In genomic region chr21:42623684-42624083, GRCh38 we compare ENCODE assay signal across 19 cellular contexts. TPM values are rescaled to one million over a fixed set of nuclear protein-coding genes. Genes with fewer than 3 reads are reported as not detected.
DNase-seq lines count a peak whose midpoint lies in the region; TF ChIP-seq lines count a peak whose summit lies in the region.
"Had no signal": no experiment of that assay in that cellular context is flagged by ENCODE, and none has a peak within 500 bp of the region (broad histone marks: within the 10 kb centered on the region; RNA-seq: fewer than 3 reads in every experiment).

No MANE protein-coding gene starts in this region.

- TF ChIP-seq CTCF in VCaP (conservative IDR thresholded peaks at IDR 0.05) (no peak), nephron (IDR thresholded peaks at IDR 0.05; ENCODE audit: unreplicated experiment in 3 of 3) (no peak), spleen (IDR thresholded peaks at IDR 0.05 in 8 of 11, conservative IDR thresholded peaks at IDR 0.05 in 3 of 11) (no peak), MCF 10A (IDR thresholded peaks at IDR 0.05; ENCODE audit: unreplicated experiment) (no peak)

- H3K36me3 Mint-ChIP-seq in nephron (ENCODE audit: low read depth), result no peaks in the 10 kb centered on the region
- H3K36me3 Mint-ChIP-seq in MCF 10A (ENCODE audit: insufficient read depth, unreplicated experiment), result peaks cover 6% of the 10 kb centered on the region
- H3K36me3 Mint-ChIP-seq: CD4-positive, CD25-positive, alpha-beta regulatory T cell had no signal

- H3K27ac Mint-ChIP-seq in nephron (peak overlapping the region; percentile 54 to 94 (median 92)), MCF 10A (ENCODE audit: low read depth, unreplicated experiment) (no peak overlapping the region)

- peaks cover 0 to 69% (median 12%) of the 10 kb centered on the region in 7 donors for H3K27me3 ChIP-seq in spleen (replicated peaks in 1 of 7)

- DNase-seq in activated effector memory CD4-positive, alpha-beta T cell treated with anti-CD3 and anti-CD28 coated beads, Interleukin-2, amount 50 U/mL, for 16 hours, result peak; percentile 37
- DNase-seq in activated effector memory CD4-positive, alpha-beta T cell treated with Interleukin-2 at 50 U/mL for 16 hours, result no peak
- peak; percentile 21 for DNase-seq in spleen
- no peak for DNase-seq in MCF 10A (ENCODE audit: unreplicated experiment)
- DNase-seq in COLO829 (ENCODE audit: low spot score), result no peak
- no peak for DNase-seq in cerebellar nuclear complex (lab: John Stamatoyannopoulos, UW)
- DNase-seq: 8988T; CD4-positive, CD25-positive, alpha-beta regulatory T cell; DMS 273 treated with DMSO at 0.1 percent for 48 hours; H9; NCI-H1092; NCI-H1436; NCI-H187 treated with DMSO at 0.1 percent for 48 hours; NCI-H2227 treated with DMSO at 0.1 percent for 48 hours; NCI-H510A had no signal

- POLR2A ChIA-PET in MCF 10A (lab: Yijun Ruan, JAX), result interaction anchor here (0.6 kb wide), 1 partner anchor 62 kb away, joined by 3 read pairs; no protein-coding TSS in a partner anchor

- H3K9me3 Mint-ChIP-seq in nephron (no peaks in the 10 kb centered on the region), MCF 10A (ENCODE audit: unreplicated experiment) (no peaks in the 10 kb centered on the region)
- H3K9me3 Mint-ChIP-seq: CD4-positive, CD25-positive, alpha-beta regulatory T cell had no signal

- H3K4me3 Mint-ChIP-seq in nephron (no peak overlapping the region), MCF 10A (ENCODE audit: unreplicated experiment) (no peak overlapping the region)
- H3K4me3 Mint-ChIP-seq: H9 had no signal

- CTCF ChIA-PET in MCF 10A (lab: Yijun Ruan, JAX), result no interaction called here

- H3K36me3 ChIP-seq in spleen, result no peaks in the 10 kb centered on the region
- H3K36me3 ChIP-seq: SJSA1 had no signal

- H3K27ac ChIP-seq in VCaP (peak overlapping the region; percentile 81), spleen (no peak overlapping the region)
- H3K27ac ChIP-seq: HL-60, SJSA1 had no signal

- no peaks in the 10 kb centered on the region for H3K4me1 ChIP-seq in spleen

- TF ChIP-seq POLR2A in spleen (IDR thresholded peaks at IDR 0.05), result no peak

- H3K9me3 ChIP-seq in spleen, result no peaks in the 10 kb centered on the region
- H3K9me3 ChIP-seq: SJSA1 had no signal

- intact Hi-C loops in spleen (cut with DNase I; ENCODE audit: low total_unique reads) (no loop called here), MCF 10A (cut with micrococcal nuclease) (no loop called here)

- peaks cover 44% of the 10 kb centered on the region for H3K4me1 Mint-ChIP-seq in nephron
- no peaks in the 10 kb centered on the region for H3K4me1 Mint-ChIP-seq in MCF 10A (ENCODE audit: insufficient read depth, unreplicated experiment)
- H3K4me1 Mint-ChIP-seq: CD4-positive, CD25-positive, alpha-beta regulatory T cell had no signal

- H3K4me3 ChIP-seq in spleen, result no peak overlapping the region
- H3K4me3 ChIP-seq: SJSA1 had no signal

- 71 to 81% (median 78%) methylated on average over 7 of the region's 7 CpGs for WGBS in spleen, 5 donors

- H3K27me3 Mint-ChIP-seq in nephron (ENCODE audit: low read depth), result peaks cover 22% of the 10 kb centered on the region
- H3K27me3 Mint-ChIP-seq in MCF 10A (ENCODE audit: insufficient read depth, unreplicated experiment), result peaks cover 47% of the 10 kb centered on the region

- no TSS peak for BruUV-seq in MCF 10A (replicated peaks; lab: Mats Ljungman, UMichigan)

RNA-seq across cellular contexts. Expression of gene PDE9A, which starts 29.7 kb away (rescaled TPM):
- total RNA-seq in spleen (10 to 100 TPM; 15.1 to 45.5 (median 24.9) TPM), MCF 10A (2022) (not detected in 2 replicates)
- 10 to 100 TPM in 2 of 3 donors, 1 to 10 TPM in 1; 7.9 to 33.5 (median 18.2) TPM for polyA plus RNA-seq in spleen

Comparison
In these comparisons a context has a peak if more than half of its experiments do, and no peak if none do; other contexts are left out.
1. DNase-seq: peak in activated effector memory CD4-positive, alpha-beta T cell treated with anti-CD3 and anti-CD28 coated beads, Interleukin-2, amount 50 U/mL, for 16 hours (single experiment) and spleen (single experiment); none in activated effector memory CD4-positive, alpha-beta T cell treated with Interleukin-2 at 50 U/mL for 16 hours (single experiment), MCF 10A (single experiment), COLO829 (single experiment) and cerebellar nuclear complex (0 of 2).
2. RNA of gene PDE9A, which starts 29.7 kb away (total RNA-seq): 15.1 to 45.5 TPM in spleen; not detected in MCF 10A; every median in the first group is over 10 times any median in the second.